ENCODE assay signal across 1 cellular context in the genomic region with DNA sequence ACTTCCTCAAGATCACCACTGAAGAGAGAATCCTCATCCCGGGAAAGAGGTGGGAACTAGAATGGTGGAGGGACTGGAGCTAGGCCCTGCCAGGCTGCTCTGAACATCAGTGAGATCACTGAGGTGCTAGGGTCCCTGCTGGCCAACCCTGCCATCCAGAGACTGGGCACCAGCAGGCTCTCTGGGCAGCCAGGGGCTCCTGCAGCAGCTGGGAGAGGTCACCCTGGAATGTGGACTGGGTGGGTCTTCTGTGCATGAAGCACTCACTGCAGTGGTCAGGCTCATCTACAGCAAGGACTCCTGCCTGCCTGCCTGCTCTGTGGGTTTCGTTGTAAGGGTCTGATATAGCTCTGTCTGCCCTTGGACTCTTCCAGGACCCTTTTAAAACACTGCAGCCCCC.
TF ChIP-seq lines count a peak whose summit lies in the region.

No MANE protein-coding gene starts in this region.

TF ChIP-seq in IMR-90, 13 proteins besides CTCF, POLR2A, EP300 and RAD21:
- TF ChIP-seq USF2 (IDR thresholded peaks at IDR 0.05; ENCODE audit: low read depth, low read length) (no peak), RCOR1 (IDR thresholded peaks at IDR 0.05; ENCODE audit: insufficient replicate concordance, low read length) (no peak), MXI1 (IDR thresholded peaks at IDR 0.05; ENCODE audit: borderline replicate concordance, low read depth, low read length) (no peak), MAZ (IDR thresholded peaks at IDR 0.05; ENCODE audit: borderline replicate concordance, low read depth, low read length) (no peak), NFE2L2 (IDR thresholded peaks at IDR 0.05; ENCODE audit: low read depth, low read length) (no peak), CEBPB (IDR thresholded peaks at IDR 0.05; ENCODE audit: low read depth, low read length) (no peak), SMC3 (IDR thresholded peaks at IDR 0.05; ENCODE audit: low read depth, low read length) (no peak), MAFK (IDR thresholded peaks at IDR 0.05; ENCODE audit: low read depth, low read length) (no peak)
